16 cellular contexts compared by ENCODE assay signal in genomic region chr21:33488936-33489335, GRCh38.
"Had no signal": no experiment of that assay in that cellular context is flagged by ENCODE, and none has a peak within 500 bp of the region (broad histone marks: within the 10 kb centered on the region; RNA-seq: fewer than 3 reads in every experiment).

No MANE protein-coding gene starts in this region.

- ATAC-seq: left ventricle myocardium superior; lower lobe of right lung; naive thymus-derived CD8-positive, alpha-beta T cell; stimulated activated effector memory CD8-positive, alpha-beta T cell treated with anti-CD3 and anti-CD28 coated beads, Interleukin-12 subunit alpha, Interleukin-12 subunit beta, amount 100 ng/mL, for 72 hours had no signal

- H3K27me3 Mint-ChIP-seq: naive thymus-derived CD8-positive, alpha-beta T cell had no signal

- H3K27ac ChIP-seq: dorsolateral prefrontal cortex, lower lobe of right lung, prostate gland, right atrium auricular region, sigmoid colon, stomach, thyroid gland had no signal

- H3K27ac Mint-ChIP-seq: stimulated activated effector memory CD8-positive, alpha-beta T cell treated with anti-CD3 and anti-CD28 coated beads, Interleukin-12 subunit alpha, Interleukin-12 subunit beta, amount 100 ng/mL, for 72 hours had no signal

- H3K27me3 ChIP-seq: dorsolateral prefrontal cortex, right atrium auricular region, sigmoid colon, stomach, thyroid gland had no signal

- H3K36me3 ChIP-seq: lower lobe of right lung, prostate gland, right atrium auricular region, sigmoid colon, thyroid gland had no signal

- H3K9me3 ChIP-seq: lower lobe of right lung, prostate gland, right atrium auricular region, sigmoid colon, stomach, thyroid gland had no signal

- H3K4me1 ChIP-seq: prostate gland had no signal

- H3K4me3 ChIP-seq: dorsolateral prefrontal cortex, lower lobe of right lung, prostate gland, right atrium auricular region, sigmoid colon, stomach, thyroid gland had no signal

- H3K9me3 Mint-ChIP-seq: naive thymus-derived CD8-positive, alpha-beta T cell; stimulated activated effector memory CD8-positive, alpha-beta T cell treated with anti-CD3 and anti-CD28 coated beads, Interleukin-12 subunit alpha, Interleukin-12 subunit beta, amount 100 ng/mL, for 72 hours had no signal

- DNase-seq: cortex of kidney; effector CD4-positive, alpha-beta T cell; left ventricle myocardium superior; lower lobe of right lung; naive thymus-derived CD8-positive, alpha-beta T cell; sigmoid colon; stimulated activated CD4-positive, alpha-beta T cell treated with anti-CD3 and anti-CD28 coated beads, Interleukin-2, amount 100 ng/mL, for 24 hours; stimulated activated CD4-positive, alpha-beta T cell treated with anti-CD3 and anti-CD28 coated beads, Interleukin-4, amount 100 ng/mL, for 24 hours; stimulated activated naive CD4-positive, alpha-beta T cell treated with Interleukin-2 at 50 U/mL for 16 hours; stomach; thyroid gland; trophoblast cell had no signal

- H3K4me3 Mint-ChIP-seq: stimulated activated effector memory CD8-positive, alpha-beta T cell treated with anti-CD3 and anti-CD28 coated beads, Interleukin-12 subunit alpha, Interleukin-12 subunit beta, amount 100 ng/mL, for 72 hours had no signal
